11 cellular contexts compared by ENCODE assay signal in genomic region chr15:65952425-65953053, GRCh38.
DNase-seq lines count a peak whose midpoint lies in the region; TF ChIP-seq lines count a peak whose summit lies in the region.
"Had no signal": no experiment of that assay in that cellular context is flagged by ENCODE, and none has a peak within 500 bp of the region (broad histone marks: within the 10 kb centered on the region; RNA-seq: fewer than 3 reads in every experiment).

No MANE protein-coding gene starts in this region.

- no peak overlapping the region for H3K27ac Mint-ChIP-seq in CD14-positive monocyte
- H3K27ac Mint-ChIP-seq in activated T-helper 2 cell treated with anti-CD3 and anti-CD28 coated beads, Interferon-gamma antibody, Interleukin-2, Interleukin-4, amounts not matched to agents 10 μg/mL and 5 μg/mL and 100 μg/mL, durations not matched to agents 14 hours and 24 hours and 36 hours: no peak overlapping the region

- no peak overlapping the region for H3K4me3 Mint-ChIP-seq in CD14-positive monocyte
- no peak overlapping the region for H3K4me3 Mint-ChIP-seq in activated T-helper 2 cell treated with anti-CD3 and anti-CD28 coated beads, Interferon-gamma antibody, Interleukin-2, Interleukin-4, amounts not matched to agents 10 μg/mL and 5 μg/mL and 100 μg/mL, durations not matched to agents 14 hours and 24 hours and 36 hours (ENCODE audit: low read depth)
- H3K4me3 Mint-ChIP-seq: naive thymus-derived CD4-positive, alpha-beta T cell had no signal

- H3K9me3 Mint-ChIP-seq in CD14-positive monocyte: no peaks in the 10 kb centered on the region
- no peaks in the 10 kb centered on the region for H3K9me3 Mint-ChIP-seq in activated T-helper 2 cell treated with anti-CD3 and anti-CD28 coated beads, Interferon-gamma antibody, Interleukin-2, Interleukin-4, amounts not matched to agents 10 μg/mL and 5 μg/mL and 100 μg/mL, durations not matched to agents 14 hours and 24 hours and 36 hours
- H3K9me3 Mint-ChIP-seq: naive thymus-derived CD4-positive, alpha-beta T cell had no signal

- no peaks in the 10 kb centered on the region for H3K4me1 ChIP-seq in prostate gland (replicated peaks)
- H3K4me1 ChIP-seq: colonic mucosa had no signal

- DNase-seq in Daoy (ENCODE audit: low read depth) (peak; percentile 64), HuH-7.5 (ENCODE audit: low spot score) (peak; percentile 59), astrocyte of the hippocampus (ENCODE audit: low read depth, low spot score) (peak; percentile 87), kidney glomerular epithelial cell (lab: John Stamatoyannopoulos, UW) (peak; percentile 55), CD14-positive monocyte (ENCODE audit: low spot score) (no peak), prostate gland (ENCODE audit: low spot score) (no peak)
- DNase-seq in activated T-helper 2 cell treated with anti-CD3 and anti-CD28 coated beads, Interferon-gamma antibody, Interleukin-2, Interleukin-4, amounts not matched to agents 10 μg/mL and 5 μg/mL and 100 μg/mL, durations not matched to agents 14 hours and 24 hours and 36 hours (ENCODE audit: low spot score): no peak
- no peak for DNase-seq in stimulated activated CD4-positive, alpha-beta T cell treated with anti-CD3 and anti-CD28 coated beads, Interleukin-2, amount 100 ng/mL, for 48 hours
- DNase-seq: colonic mucosa; naive thymus-derived CD4-positive, alpha-beta T cell; NCI-H187 had no signal

- H3K36me3 ChIP-seq in prostate gland: no peaks in the 10 kb centered on the region
- H3K36me3 ChIP-seq: colonic mucosa had no signal

- no peaks in the 10 kb centered on the region for H3K36me3 Mint-ChIP-seq in CD14-positive monocyte
- H3K36me3 Mint-ChIP-seq in activated T-helper 2 cell treated with anti-CD3 and anti-CD28 coated beads, Interferon-gamma antibody, Interleukin-2, Interleukin-4, amounts not matched to agents 10 μg/mL and 5 μg/mL and 100 μg/mL, durations not matched to agents 14 hours and 24 hours and 36 hours (ENCODE audit: low read depth): no peaks in the 10 kb centered on the region
- H3K36me3 Mint-ChIP-seq: naive thymus-derived CD4-positive, alpha-beta T cell had no signal

- peaks cover 2 to 17% (median 10%) of the 10 kb centered on the region in 3 donors for H3K27me3 Mint-ChIP-seq in CD14-positive monocyte (ENCODE audit: low read depth in 3 of 3)
- peaks cover 9% of the 10 kb centered on the region for H3K27me3 Mint-ChIP-seq in activated T-helper 2 cell treated with anti-CD3 and anti-CD28 coated beads, Interferon-gamma antibody, Interleukin-2, Interleukin-4, amounts not matched to agents 10 μg/mL and 5 μg/mL and 100 μg/mL, durations not matched to agents 14 hours and 24 hours and 36 hours (ENCODE audit: low read depth)

- no peak for TF ChIP-seq CTCF in CD14-positive monocyte (IDR thresholded peaks at IDR 0.05)
- TF ChIP-seq CTCF in prostate gland (IDR thresholded peaks at IDR 0.05): no peak

- no peak overlapping the region for H3K4me3 ChIP-seq in prostate gland
- H3K4me3 ChIP-seq: colonic mucosa had no signal

- intact Hi-C loops in CD14-positive monocyte (cut with micrococcal nuclease) (no loop called here), prostate gland (cut with DNase I) (no loop called here)
- intact Hi-C loops in activated T-helper 2 cell treated with anti-CD3 and anti-CD28 coated beads, Interferon-gamma antibody, Interleukin-2, Interleukin-4, amounts not matched to agents 10 μg/mL and 5 μg/mL and 100 μg/mL, durations not matched to agents 14 hours and 24 hours and 36 hours (cut with micrococcal nuclease): no loop called here

- no peaks in the 10 kb centered on the region for H3K9me3 ChIP-seq in prostate gland
- H3K9me3 ChIP-seq: colonic mucosa had no signal

- H3K4me1 Mint-ChIP-seq in CD14-positive monocyte: no peaks in the 10 kb centered on the region
- peaks cover 2% of the 10 kb centered on the region for H3K4me1 Mint-ChIP-seq in activated T-helper 2 cell treated with anti-CD3 and anti-CD28 coated beads, Interferon-gamma antibody, Interleukin-2, Interleukin-4, amounts not matched to agents 10 μg/mL and 5 μg/mL and 100 μg/mL, durations not matched to agents 14 hours and 24 hours and 36 hours (ENCODE audit: low read depth)

- TF ChIP-seq POLR2A in prostate gland (IDR thresholded peaks at IDR 0.05): no peak

- WGBS in prostate gland: 43% methylated on average over 7 of the region's 7 CpGs

- no peak overlapping the region for H3K27ac ChIP-seq in prostate gland
- H3K27ac ChIP-seq: colonic mucosa had no signal

- H3K27me3 ChIP-seq in prostate gland (replicated peaks; ENCODE audit: insufficient read depth): no peaks in the 10 kb centered on the region
- H3K27me3 ChIP-seq: colonic mucosa had no signal

Comparison
In these comparisons a context has a peak if more than half of its experiments do, and no peak if none do; other contexts are left out.
1. DNase-seq: peak in Daoy (single experiment), HuH-7.5 (single experiment), astrocyte of the hippocampus (single experiment) and kidney glomerular epithelial cell (single experiment); none in CD14-positive monocyte (single experiment), activated T-helper 2 cell treated with anti-CD3 and anti-CD28 coated beads, Interferon-gamma antibody, Interleukin-2, Interleukin-4, amounts not matched to agents 10 μg/mL and 5 μg/mL and 100 μg/mL, durations not matched to agents 14 hours and 24 hours and 36 hours (single experiment), prostate gland (single experiment) and stimulated activated CD4-positive, alpha-beta T cell treated with anti-CD3 and anti-CD28 coated beads, Interleukin-2, amount 100 ng/mL, for 48 hours (0 of 2).